Comparison of ENCODE assay signal across 12 cellular contexts in genomic region chr3:141000691-141001090, GRCh38. TPM values are rescaled to one million over a fixed set of nuclear protein-coding genes. Genes with fewer than 3 reads are reported as not detected.
DNase-seq lines count a peak whose midpoint lies in the region; ATAC-seq, FAIRE-seq and TF ChIP-seq lines count a peak whose summit lies in the region.
"Had no signal": no experiment of that assay in that cellular context is flagged by ENCODE, and none has a peak within 500 bp of the region (broad histone marks: within the 10 kb centered on the region; RNA-seq: fewer than 3 reads in every experiment).

No MANE protein-coding gene starts in this region.

- RAD21 ChIA-PET in HCT116 (lab: Charles Lee; ENCODE audit: low non-redundant PET in 1 of 2, low total read pairs in 2 of 2, uncharacterized antibody in 2 of 2, unreplicated experiment in 2 of 2): interaction anchor here (1.0 kb wide), 2 partner anchors 191 kb away, joined by 4 to 5 read pairs; no protein-coding TSS in a partner anchor

- TF ChIP-seq CTCF in HCT116 (IDR thresholded peaks at IDR 0.05 in 2 of 3, conservative IDR thresholded peaks at IDR 0.05 in 1 of 3; ENCODE audit: borderline replicate concordance in 1 of 3, insufficient read depth in 1 of 3, low read depth in 2 of 3, low read length in 2 of 3) (no peak), neural progenitor cell (IDR thresholded peaks at IDR 0.05) (no peak), WERI-Rb-1 (IDR thresholded peaks at IDR 0.05; ENCODE audit: low read depth, low read length) (no peak)
- TF ChIP-seq CTCF in activated CD8-positive, alpha-beta T cell treated with anti-CD3 and anti-CD28 coated beads for 36 hours (IDR thresholded peaks at IDR 0.05): no peak

- no peaks in the 10 kb centered on the region for H3K27me3 Mint-ChIP-seq in activated CD4-positive, alpha-beta T cell treated with anti-CD3 and anti-CD28 coated beads for 36 hours
- peaks cover 1% of the 10 kb centered on the region for H3K27me3 Mint-ChIP-seq in activated CD8-positive, alpha-beta T cell treated with anti-CD3 and anti-CD28 coated beads for 36 hours
- H3K27me3 Mint-ChIP-seq in neural progenitor cell (ENCODE audit: insufficient read depth, low read depth): no peaks in the 10 kb centered on the region
- H3K27me3 Mint-ChIP-seq: IgD-negative memory B cell had no signal

- H4K20me1 ChIP-seq in HCT116 (ENCODE audit: insufficient read depth) (no peaks in the 10 kb centered on the region), neural progenitor cell (ENCODE audit: low read depth) (no peaks in the 10 kb centered on the region)
- H4K20me1 ChIP-seq: BLaER1 treated with 17β-estradiol and CSF1 and Interleukin-3, amounts not matched to agents 10 nM and 100 nM had no signal

- H3K9me3 ChIP-seq in HCT116 (ENCODE audit: control insufficient read depth in 1 of 2, insufficient read depth in 1 of 2, low read depth in 1 of 2, low read length in 2 of 2): no peaks in the 10 kb centered on the region
- peaks cover 8% of the 10 kb centered on the region for H3K9me3 ChIP-seq in neural progenitor cell (ENCODE audit: low read depth)
- no peaks in the 10 kb centered on the region for H3K9me3 ChIP-seq in WERI-Rb-1 (ENCODE audit: severe bottlenecking)

- H3K9me2 ChIP-seq in HCT116 (ENCODE audit: insufficient read depth): no peaks in the 10 kb centered on the region

- intact Hi-C loops in activated CD4-positive, alpha-beta T cell treated with anti-CD3 and anti-CD28 coated beads for 36 hours (cut with DNase I, micrococcal nuclease): loop anchor here (1.0 kb wide), 3 partner anchors 105 to 192 kb away; no protein-coding TSS in a partner anchor
- intact Hi-C loops in HCT116 (cut with micrococcal nuclease): loop anchor here (1.0 to 10.0 kb wide), 3 partner anchors 105 to 454 kb away; no protein-coding TSS in a partner anchor
- intact Hi-C loops in activated CD8-positive, alpha-beta T cell treated with anti-CD3 and anti-CD28 coated beads for 36 hours (cut with micrococcal nuclease): loop anchor here (2.0 to 5.0 kb wide), 2 partner anchors 107 to 192 kb away; no protein-coding TSS in a partner anchor

- H3K36me3 Mint-ChIP-seq in activated CD4-positive, alpha-beta T cell treated with anti-CD3 and anti-CD28 coated beads for 36 hours (ENCODE audit: low read depth): no peaks in the 10 kb centered on the region
- H3K36me3 Mint-ChIP-seq in activated CD8-positive, alpha-beta T cell treated with anti-CD3 and anti-CD28 coated beads for 36 hours (ENCODE audit: low read depth): no peaks in the 10 kb centered on the region
- H3K36me3 Mint-ChIP-seq in neural progenitor cell: no peaks in the 10 kb centered on the region
- H3K36me3 Mint-ChIP-seq: IgD-negative memory B cell had no signal

- peaks cover 7% of the 10 kb centered on the region for H3K4me1 Mint-ChIP-seq in activated CD4-positive, alpha-beta T cell treated with anti-CD3 and anti-CD28 coated beads for 36 hours
- peaks cover 6% of the 10 kb centered on the region for H3K4me1 Mint-ChIP-seq in activated CD8-positive, alpha-beta T cell treated with anti-CD3 and anti-CD28 coated beads for 36 hours (ENCODE audit: low read depth)
- no peaks in the 10 kb centered on the region for H3K4me1 Mint-ChIP-seq in neural progenitor cell
- H3K4me1 Mint-ChIP-seq: IgD-negative memory B cell had no signal

- H3K4me1 ChIP-seq in HCT116 (ENCODE audit: control insufficient read depth in 1 of 2, insufficient read depth in 2 of 2, low read length in 2 of 2): no peaks in the 10 kb centered on the region
- H3K4me1 ChIP-seq in neural progenitor cell: peaks cover 3% of the 10 kb centered on the region
- H3K4me1 ChIP-seq: BLaER1 treated with 17β-estradiol and CSF1 and Interleukin-3, amounts not matched to agents 10 nM and 100 nM had no signal

- H3K4me3 ChIP-seq in HCT116 (replicated peaks in 1 of 2; ENCODE audit: low read depth in 1 of 2, low read length in 2 of 2) (no peak overlapping the region), neural progenitor cell (no peak overlapping the region), WERI-Rb-1 (ENCODE audit: low read depth, low read length) (no peak overlapping the region)
- H3K4me3 ChIP-seq: BLaER1 treated with 17β-estradiol and CSF1 and Interleukin-3, amounts not matched to agents 10 nM and 100 nM; PC-9 had no signal

- H3K27ac ChIP-seq in HCT116 (ENCODE audit: low read depth, low read length) (no peak overlapping the region), neural progenitor cell (no peak overlapping the region), WERI-Rb-1 (no peak overlapping the region)
- H3K27ac ChIP-seq: BLaER1 treated with 17β-estradiol and CSF1 and Interleukin-3, amounts not matched to agents 10 nM and 100 nM; PC-9 had no signal

- H3K27ac Mint-ChIP-seq in activated CD4-positive, alpha-beta T cell treated with anti-CD3 and anti-CD28 coated beads for 36 hours: no peak overlapping the region
- no peak overlapping the region for H3K27ac Mint-ChIP-seq in activated CD8-positive, alpha-beta T cell treated with anti-CD3 and anti-CD28 coated beads for 36 hours
- H3K27ac Mint-ChIP-seq in neural progenitor cell: no peak overlapping the region
- H3K27ac Mint-ChIP-seq: IgD-negative memory B cell had no signal

- ATAC-seq in activated CD4-positive, alpha-beta T cell treated with anti-CD3 and anti-CD28 coated beads for 36 hours: peak; percentile 72
- no peak; the same call in 1 of the 2 replicates for ATAC-seq in HCT116
- peak; percentile 66 for ATAC-seq in activated CD8-positive, alpha-beta T cell treated with anti-CD3 and anti-CD28 coated beads for 36 hours

- H3K27me3 ChIP-seq in HCT116 (ENCODE audit: insufficient read depth, low read length) (no peaks in the 10 kb centered on the region), neural progenitor cell (no peaks in the 10 kb centered on the region), WERI-Rb-1 (ENCODE audit: insufficient read depth, low read depth, severe bottlenecking) (no peaks in the 10 kb centered on the region)
- H3K27me3 ChIP-seq: BLaER1 treated with 17β-estradiol and CSF1 and Interleukin-3, amounts not matched to agents 10 nM and 100 nM had no signal

- POLR2A ChIA-PET in activated CD4-positive, alpha-beta T cell treated with anti-CD3 and anti-CD28 coated beads for 36 hours (lab: Charles Lee): interaction anchor here (1.1 kb wide), 1 partner anchor 8 kb away, joined by 3 read pairs; no protein-coding TSS in a partner anchor
- POLR2A ChIA-PET in HCT116 (lab: Charles Lee): no interaction called here
- POLR2A ChIA-PET in activated CD8-positive, alpha-beta T cell treated with anti-CD3 and anti-CD28 coated beads for 36 hours (lab: Charles Lee): interaction anchor here (0.5 kb wide), 1 partner anchor 18 kb away, joined by 4 read pairs; no protein-coding TSS in a partner anchor

- H3K4me2 ChIP-seq in HCT116 (ENCODE audit: low read length) (no peak overlapping the region), neural progenitor cell (no peak overlapping the region)
- H3K4me2 ChIP-seq: BLaER1 treated with 17β-estradiol and CSF1 and Interleukin-3, amounts not matched to agents 10 nM and 100 nM; PC-9 had no signal

- no peak for FAIRE-seq in H54 (lab: Jason Lieb, UNC)

- TF ChIP-seq POLR2A in HCT116 (IDR thresholded peaks at IDR 0.05; ENCODE audit: borderline replicate concordance, extremely low read depth, insufficient read depth, insufficient read length): no peak
- no peak for TF ChIP-seq POLR2A in H54 (IDR thresholded peaks at IDR 0.05; ENCODE audit: low read depth, low read length)

- BruUV-seq in HCT116 (replicated peaks; lab: Mats Ljungman, UMichigan): no TSS peak

- no peaks in the 10 kb centered on the region for H3K79me2 ChIP-seq in HCT116 (ENCODE audit: insufficient read depth, low read length)
- H3K79me2 ChIP-seq in neural progenitor cell (ENCODE audit: low read depth): no peaks in the 10 kb centered on the region

- H3K4me3 Mint-ChIP-seq in activated CD4-positive, alpha-beta T cell treated with anti-CD3 and anti-CD28 coated beads for 36 hours: no peak overlapping the region
- no peak overlapping the region for H3K4me3 Mint-ChIP-seq in activated CD8-positive, alpha-beta T cell treated with anti-CD3 and anti-CD28 coated beads for 36 hours
- H3K4me3 Mint-ChIP-seq in neural progenitor cell: no peak overlapping the region
- H3K4me3 Mint-ChIP-seq: IgD-negative memory B cell had no signal

- no peak for DNase-seq in activated CD4-positive, alpha-beta T cell treated with anti-CD3 and anti-CD28 coated beads for 36 hours
- DNase-seq in activated CD4-positive, alpha-beta T cell treated with anti-CD3 and anti-CD28 coated beads for 1 hour: no peak
- no peak for DNase-seq in HCT116 (ENCODE audit: low read depth, low spot score)
- DNase-seq in activated CD8-positive, alpha-beta T cell treated with anti-CD3 and anti-CD28 coated beads for 36 hours: no peak
- DNase-seq in neural progenitor cell (ENCODE audit: low spot score): no peak
- DNase-seq in NCI-H526 (lab: John Stamatoyannopoulos, UW): no peak
- no peak for DNase-seq in H54 (ENCODE audit: insufficient read length, low spot score)
- no peak for DNase-seq in WERI-Rb-1
- DNase-seq: 8988T had no signal

- CTCF ChIA-PET in activated CD4-positive, alpha-beta T cell treated with anti-CD3 and anti-CD28 coated beads for 36 hours (lab: Charles Lee): interaction anchor here (0.7 to 5.5 kb wide), 11 partner anchors 11 to 192 kb away, joined by 4 to 52 read pairs (median 5); no protein-coding TSS in a partner anchor
- CTCF ChIA-PET in HCT116 (lab: Charles Lee): interaction anchor here (0.8 to 3.1 kb wide), 6 partner anchors 49 to 232 kb away, joined by 3 to 38 read pairs (median 7); partner anchors contain the start of gene PXYLP1
- CTCF ChIA-PET in activated CD8-positive, alpha-beta T cell treated with anti-CD3 and anti-CD28 coated beads for 36 hours (lab: Charles Lee): interaction anchor here (0.6 to 5.9 kb wide), 30 partner anchors 10 to 230 kb away, joined by 3 to 70 read pairs (median 4); no protein-coding TSS in a partner anchor

- no peaks in the 10 kb centered on the region for H3K9me3 Mint-ChIP-seq in activated CD4-positive, alpha-beta T cell treated with anti-CD3 and anti-CD28 coated beads for 36 hours (ENCODE audit: low read depth)
- no peaks in the 10 kb centered on the region for H3K9me3 Mint-ChIP-seq in activated CD8-positive, alpha-beta T cell treated with anti-CD3 and anti-CD28 coated beads for 36 hours
- H3K9me3 Mint-ChIP-seq in neural progenitor cell: peaks cover 7% of the 10 kb centered on the region
- H3K9me3 Mint-ChIP-seq: IgD-negative memory B cell had no signal

- no peak for TF ChIP-seq RAD21 in HCT116 (IDR thresholded peaks at IDR 0.05; ENCODE audit: low read depth)

- H3K9ac ChIP-seq in HCT116 (ENCODE audit: low read length): no peak overlapping the region
- no peak overlapping the region for H3K9ac ChIP-seq in neural progenitor cell
- H3K9ac ChIP-seq: BLaER1 treated with 17β-estradiol and CSF1 and Interleukin-3, amounts not matched to agents 10 nM and 100 nM had no signal

- H3F3A ChIP-seq in neural progenitor cell (ENCODE audit: low read depth): no peaks in the 10 kb centered on the region

- H2AFZ ChIP-seq in HCT116 (ENCODE audit: low read depth, low read length, poor library complexity, severe bottlenecking): peak overlapping the region; percentile 0
- H2AFZ ChIP-seq in neural progenitor cell (replicated peaks): peak overlapping the region; percentile 89
- H2AFZ ChIP-seq: PC-9 had no signal

- H3K36me3 ChIP-seq in HCT116 (ENCODE audit: control insufficient read depth in 1 of 2, insufficient read depth in 2 of 2, low read length in 2 of 2) (no peaks in the 10 kb centered on the region), neural progenitor cell (no peaks in the 10 kb centered on the region), WERI-Rb-1 (no peaks in the 10 kb centered on the region)
- H3K36me3 ChIP-seq: BLaER1 treated with 17β-estradiol and CSF1 and Interleukin-3, amounts not matched to agents 10 nM and 100 nM had no signal

RNA-seq across cellular contexts. Expression of gene SPSB4, which starts 50.5 kb away (rescaled TPM):
- total RNA-seq in activated CD4-positive, alpha-beta T cell treated with anti-CD3 and anti-CD28 coated beads for 36 hours: not detected
- total RNA-seq in HCT116 (2021; ENCODE audit: unreplicated experiment) (0.57 TPM), neural progenitor cell (ENCODE audit: low replicate concordance) (4.9 and 10.7 TPM in 2 replicates)
- 0.12 and 0.21 TPM in 2 replicates for polyA plus RNA-seq in HCT116 (2012)
- total RNA-seq in activated CD8-positive, alpha-beta T cell treated with anti-CD3 and anti-CD28 coated beads for 36 hours: not detected
- total RNA-seq: PC-9 had no signal
- polyA plus RNA-seq: IgD-negative memory B cell had no signal

RNA-seq across cellular contexts. Expression of gene SLC25A36, which starts 59.1 kb away (rescaled TPM):
- total RNA-seq in activated CD4-positive, alpha-beta T cell treated with anti-CD3 and anti-CD28 coated beads for 36 hours: 10 to 100 TPM; 42.3 to 62.3 TPM
- total RNA-seq in HCT116 (2021; ENCODE audit: unreplicated experiment): 81.2 TPM
- polyA plus RNA-seq in HCT116 (2012): 31.5 and 37.7 TPM in 2 replicates
- total RNA-seq in activated CD8-positive, alpha-beta T cell treated with anti-CD3 and anti-CD28 coated beads for 36 hours: 100 to 1,000 TPM; 102 to 106 TPM
- total RNA-seq in neural progenitor cell (ENCODE audit: low replicate concordance): 154 and 203 TPM in 2 replicates
